8 cellular contexts compared by ENCODE assay signal in genomic region chr1:43978551-43979260, GRCh38. TPM values are rescaled to one million over a fixed set of nuclear protein-coding genes. Genes with fewer than 3 reads are reported as not detected.
DNase-seq lines count a peak whose midpoint lies in the region; ATAC-seq, FAIRE-seq and TF ChIP-seq lines count a peak whose summit lies in the region.

Gene B4GALT2 (plus strand): TSS chr1:43979210. CDS start chr1:43981161, 1,951 bp downstream.

- ATAC-seq in HepG2: peak; percentile 34
- no peak for ATAC-seq in HG03571 (IDR thresholded peaks at IDR 0.05; ENCODE audit: unreplicated experiment)

- DNase-seq in Caco-2: peak in 1 of 2 experiments; percentile 58
- DNase-seq in T-helper 2 cell treated with Interferon-gamma antibody and Interleukin-4, amounts not matched to agents 5 μg/mL and 100 μg/mL, for 36 hours (ENCODE audit: low spot score): peak; percentile 51
- peak; percentile 50 for DNase-seq in HepG2 (ENCODE audit: low spot score)
- DNase-seq in stimulated activated CD4-positive, alpha-beta T cell treated with anti-CD3 and anti-CD28 coated beads, Interleukin-4, amount 100 ng/mL, for 1 hour: peak; percentile 50
- no peak for DNase-seq in NCI-H526 treated with DMSO at 0.1 percent for 48 hours (lab: John Stamatoyannopoulos, UW)

- POLR2A ChIA-PET in Caco-2 (lab: Charles Lee) (no interaction called here), HepG2 (lab: Yijun Ruan, JAX) (interaction anchor here (0.7 to 2.4 kb wide), 11 partner anchors 9 to 329 kb away, joined by 3 to 32 read pairs (median 6); partner anchors contain the start of genes DPH2, IPO13, KDM4A and SLC6A9)

- 0% methylated on average over 8 of the region's 54 CpGs for WGBS in HepG2 (ENCODE audit: low lambda C conversion rate)

- peaks cover 45% of the 10 kb centered on the region for H3K36me3 Mint-ChIP-seq in Caco-2 (ENCODE audit: insufficient read depth, unreplicated experiment)
- peaks cover 25% of the 10 kb centered on the region for H3K36me3 Mint-ChIP-seq in T-helper 2 cell treated with Interferon-gamma antibody and Interleukin-4, amounts not matched to agents 5 μg/mL and 100 μg/mL, for 36 hours (ENCODE audit: low read depth)
- H3K36me3 Mint-ChIP-seq in dendritic cell treated with granulocyte-macrophage colony-stimulating factor and Interleukin-4, amounts not matched to agents 40 ng/mL and 50 ng/mL, for 4 days (ENCODE audit: low read depth): peaks cover 49% of the 10 kb centered on the region

- no peak for TF ChIP-seq RAD21 in HepG2 (CRISPR knock-in tag; IDR thresholded peaks at IDR 0.05)

- peak within 1 kb of the TSS; percentile 80 for H3K4me3 ChIP-seq in Caco-2 (ENCODE audit: low read depth, low read length)
- H3K4me3 ChIP-seq in HUES48 (ENCODE audit: low read depth, low read length): peak within 1 kb of the TSS; percentile 88
- peak within 1 kb of the TSS; percentile 84 to 87 (median 84) for H3K4me3 ChIP-seq in HepG2 (replicated peaks in 1 of 3; ENCODE audit: insufficient read depth in 1 of 3, low read depth in 2 of 3, low read length in 3 of 3)

- TF ChIP-seq EP300 in HepG2 (IDR thresholded peaks at IDR 0.05; ENCODE audit: low read depth in 2 of 2, low read length in 2 of 2) (no peak; a peak in 1 of 4 replicates), HepG2 (CRISPR knock-in tag; IDR thresholded peaks at IDR 0.05; ENCODE audit: borderline replicate concordance) (no peak)

- intact Hi-C loops in Caco-2 (cut with micrococcal nuclease; ENCODE audit: unreplicated experiment) (no loop called here), HepG2 (cut with micrococcal nuclease; ENCODE audit: unreplicated experiment) (no loop called here)
- intact Hi-C loops in dendritic cell treated with granulocyte-macrophage colony-stimulating factor and Interleukin-4, amounts not matched to agents 40 ng/mL and 50 ng/mL, for 4 days (cut with micrococcal nuclease): no loop called here

- peak within 1 kb of the TSS; percentile 91 for H3K4me2 ChIP-seq in HepG2 (ENCODE audit: low read depth, low read length)

- peaks cover 24% of the 10 kb centered on the region for H3K4me1 Mint-ChIP-seq in Caco-2 (ENCODE audit: low read depth, unreplicated experiment)
- peaks cover 36% of the 10 kb centered on the region for H3K4me1 Mint-ChIP-seq in T-helper 2 cell treated with Interferon-gamma antibody and Interleukin-4, amounts not matched to agents 5 μg/mL and 100 μg/mL, for 36 hours (ENCODE audit: low read depth)
- peaks cover 73% of the 10 kb centered on the region for H3K4me1 Mint-ChIP-seq in dendritic cell treated with granulocyte-macrophage colony-stimulating factor and Interleukin-4, amounts not matched to agents 40 ng/mL and 50 ng/mL, for 4 days (ENCODE audit: low read depth)

- H3K36me3 ChIP-seq in Caco-2 (ENCODE audit: control insufficient read depth, insufficient read depth, low read length) (peaks cover 3% of the 10 kb centered on the region), HUES48 (ENCODE audit: control insufficient read depth, insufficient read depth, low read length) (peaks cover 38% of the 10 kb centered on the region), HepG2 (replicated peaks in 1 of 2; ENCODE audit: control insufficient read depth in 1 of 2, insufficient read depth in 2 of 2, low read length in 2 of 2) (peaks cover 9 to 29% of the 10 kb centered on the region in 2 experiments)

- TF ChIP-seq POLR2A in HepG2 (IDR thresholded peaks at IDR 0.05; ENCODE audit: insufficient read depth in 1 of 2, low read depth in 2 of 2, low read length in 2 of 2): peak in 1 of 2 experiments; percentile 69; a peak in 1 of 4 replicates

- H3K4me1 ChIP-seq in Caco-2 (peaks cover 21% of the 10 kb centered on the region), HUES48 (ENCODE audit: control insufficient read depth, insufficient read depth, low read length) (peaks cover 23% of the 10 kb centered on the region; the same call in 1 of the 2 replicates), HepG2 (ENCODE audit: insufficient read depth, low read length) (peaks cover 76% of the 10 kb centered on the region)

- peak within 1 kb of the TSS; percentile 64 for H3K27ac ChIP-seq in HUES48 (ENCODE audit: low read depth, low read length)
- peak within 1 kb of the TSS; percentile 88 for H3K27ac ChIP-seq in HepG2 (ENCODE audit: extremely low read length, insufficient read depth, low read length)

- H4K20me1 ChIP-seq in HepG2 (ENCODE audit: insufficient read depth, low read length): peaks cover 4% of the 10 kb centered on the region; the same call in 1 of the 2 replicates

- H3K4me3 Mint-ChIP-seq in Caco-2 (ENCODE audit: unreplicated experiment): peak within 1 kb of the TSS; percentile 91
- peak within 1 kb of the TSS; percentile 88 for H3K4me3 Mint-ChIP-seq in T-helper 2 cell treated with Interferon-gamma antibody and Interleukin-4, amounts not matched to agents 5 μg/mL and 100 μg/mL, for 36 hours
- peak within 1 kb of the TSS; percentile 86 for H3K4me3 Mint-ChIP-seq in dendritic cell treated with granulocyte-macrophage colony-stimulating factor and Interleukin-4, amounts not matched to agents 40 ng/mL and 50 ng/mL, for 4 days

- in situ Hi-C loops in HepG2 (cut with HindIII; ENCODE audit: extremely low pct_ligation_motif_present, low pct_unique_long_range_greater_than_20kb): no loop called here

- no TSS peak for BruUV-seq in Caco-2 (replicated peaks; lab: Mats Ljungman, UMichigan)
- no TSS peak for BruUV-seq in HepG2 (replicated peaks; lab: Mats Ljungman, UMichigan)

- TF ChIP-seq CTCF in Caco-2 (IDR thresholded peaks at IDR 0.05; ENCODE audit: insufficient read depth in 1 of 2, low read depth in 1 of 2, low read length in 1 of 2, severe bottlenecking in 1 of 2, unreplicated experiment in 1 of 2) (no peak), HepG2 (CRISPR knock-in tag; IDR thresholded peaks at IDR 0.05) (no peak)

- H3K27me3 ChIP-seq in Caco-2 (replicated peaks; ENCODE audit: control insufficient read depth, insufficient read depth, low read length) (no peaks in the 10 kb centered on the region), HUES48 (ENCODE audit: control insufficient read depth, insufficient read depth, low read length) (no peaks in the 10 kb centered on the region), HepG2 (ENCODE audit: control insufficient read depth in 1 of 2, insufficient read depth in 2 of 2, low read length in 2 of 2) (no peaks in the 10 kb centered on the region)

- H3K9me3 ChIP-seq in Caco-2 (no peaks in the 10 kb centered on the region), HUES48 (ENCODE audit: control insufficient read depth, insufficient read depth, low read length) (no peaks in the 10 kb centered on the region), HepG2 (ENCODE audit: low read length) (no peaks in the 10 kb centered on the region)

- H3K9ac ChIP-seq in HUES48 (ENCODE audit: low read depth, low read length) (peak within 1 kb of the TSS; percentile 60), HepG2 (ENCODE audit: insufficient read depth, low read depth, low read length) (peak within 1 kb of the TSS; percentile 76)

- peaks cover 55% of the 10 kb centered on the region for H3K79me2 ChIP-seq in HepG2 (ENCODE audit: insufficient read depth, low read length)

- no peak within 1 kb of the TSS for H2AFZ ChIP-seq in HepG2 (ENCODE audit: low read length)

- peak within 1 kb of the TSS; percentile 52 for H3K27ac Mint-ChIP-seq in Caco-2 (ENCODE audit: unreplicated experiment)
- H3K27ac Mint-ChIP-seq in T-helper 2 cell treated with Interferon-gamma antibody and Interleukin-4, amounts not matched to agents 5 μg/mL and 100 μg/mL, for 36 hours: peak within 1 kb of the TSS; percentile 87
- H3K27ac Mint-ChIP-seq in dendritic cell treated with granulocyte-macrophage colony-stimulating factor and Interleukin-4, amounts not matched to agents 40 ng/mL and 50 ng/mL, for 4 days: peak within 1 kb of the TSS; percentile 59

- no peaks in the 10 kb centered on the region for H3K27me3 Mint-ChIP-seq in Caco-2 (ENCODE audit: insufficient read depth, unreplicated experiment)
- no peaks in the 10 kb centered on the region for H3K27me3 Mint-ChIP-seq in T-helper 2 cell treated with Interferon-gamma antibody and Interleukin-4, amounts not matched to agents 5 μg/mL and 100 μg/mL, for 36 hours (ENCODE audit: low read depth)
- peaks cover 2% of the 10 kb centered on the region for H3K27me3 Mint-ChIP-seq in dendritic cell treated with granulocyte-macrophage colony-stimulating factor and Interleukin-4, amounts not matched to agents 40 ng/mL and 50 ng/mL, for 4 days

- CTCF ChIA-PET in Caco-2 (lab: Charles Lee): no interaction called here
- CTCF ChIA-PET in HepG2 (lab: Yijun Ruan, JAX; ENCODE audit: low intra/inter-chr PET ratio, low total read pairs): no interaction called here

- FAIRE-seq in HepG2 (lab: Jason Lieb, UNC): peak; percentile 87

- no peaks in the 10 kb centered on the region for H3K9me3 Mint-ChIP-seq in Caco-2 (ENCODE audit: unreplicated experiment)
- no peaks in the 10 kb centered on the region for H3K9me3 Mint-ChIP-seq in T-helper 2 cell treated with Interferon-gamma antibody and Interleukin-4, amounts not matched to agents 5 μg/mL and 100 μg/mL, for 36 hours
- no peaks in the 10 kb centered on the region for H3K9me3 Mint-ChIP-seq in dendritic cell treated with granulocyte-macrophage colony-stimulating factor and Interleukin-4, amounts not matched to agents 40 ng/mL and 50 ng/mL, for 4 days

RNA-seq across cellular contexts. Expression of gene B4GALT2, which starts in this region (rescaled TPM):
- 28.6 and 31.5 TPM in 2 replicates for total RNA-seq in Caco-2 (2022)
- total RNA-seq in HepG2 (2016; rRNA removed; fragmentation: Illumina TruSeq; extraction: Trizol): 56.5 and 78.0 TPM in 2 replicates
- total RNA-seq in HepG2 (2016; cell fraction: cytosol; rRNA removed; fragmentation: Illumina TruSeq; extraction: Trizol; ENCODE audit: low read depth): 81.0 and 86.5 TPM in 2 replicates
- 57.1 and 86.7 TPM in 2 replicates for total RNA-seq in HepG2 (2016; cell fraction: insoluble cytoplasmic fraction; rRNA removed; fragmentation: Illumina TruSeq; extraction: Trizol)
- total RNA-seq in HepG2 (2016; cell fraction: membrane; rRNA removed; fragmentation: Illumina TruSeq; extraction: Trizol): 144 and 151 TPM in 2 replicates
- 42.0 and 49.7 TPM in 2 replicates for total RNA-seq in HepG2 (2016; cell fraction: nucleus; rRNA removed; fragmentation: Illumina TruSeq; extraction: Trizol)
- 41.9 and 57.0 TPM in 2 replicates for polyA plus RNA-seq in HepG2 (2011; rRNA removed)
- 39.2 and 66.4 TPM in 2 replicates for polyA plus RNA-seq in HepG2 (2011; cell fraction: cytosol; rRNA removed)
- polyA plus RNA-seq in HepG2 (2011; cell fraction: nucleus; rRNA removed): 53.0 and 54.3 TPM in 2 replicates
- 40.1 and 41.5 TPM in 2 replicates for polyA plus RNA-seq in HepG2 (2012)
- 96.5 and 101 TPM in 2 replicates for polyA plus RNA-seq in HepG2 (2016; cell fraction: cytosol; fragmentation: Illumina TruSeq; extraction: Trizol; ENCODE audit: low read depth)
- polyA plus RNA-seq in HepG2 (2016; cell fraction: insoluble cytoplasmic fraction; fragmentation: Illumina TruSeq; extraction: Trizol; ENCODE audit: low read depth): 67.6 and 73.0 TPM in 2 replicates
- polyA plus RNA-seq in HepG2 (2016; cell fraction: membrane; fragmentation: Illumina TruSeq; extraction: Trizol; ENCODE audit: low read depth): 132 and 145 TPM in 2 replicates
- 86.0 and 90.4 TPM in 2 replicates for polyA plus RNA-seq in HepG2 (2016; cell fraction: nucleus; fragmentation: Illumina TruSeq; extraction: Trizol; ENCODE audit: insufficient read depth, low read depth)
- 52.0 and 94.8 TPM in 2 replicates for polyA minus RNA-seq in HepG2 (2011; rRNA and poly(A)+ RNA removed; ENCODE audit: low replicate concordance)
- polyA minus RNA-seq in HepG2 (2011; cell fraction: cytosol; rRNA and poly(A)+ RNA removed): 24.3 and 27.3 TPM in 2 replicates
- polyA minus RNA-seq in HepG2 (2011; cell fraction: nucleus; rRNA and poly(A)+ RNA removed): 13.7 and 15.8 TPM in 2 replicates
